ENCODE assay signal across 24 cellular contexts in genomic region chr2:56372071-56372656, GRCh38.
"Had no signal": no experiment of that assay in that cellular context is flagged by ENCODE, and none has a peak within 500 bp of the region (broad histone marks: within the 10 kb centered on the region; RNA-seq: fewer than 3 reads in every experiment).

No MANE protein-coding gene starts in this region.

- DNase-seq: activated B cell treated with CpG ODN at 0.5 μM for 24 hours; activated CD4-positive, alpha-beta T cell treated with anti-CD3 and anti-CD28 coated beads for 48 hours; activated CD8-positive, alpha-beta memory T cell treated with anti-CD3 and anti-CD28 coated beads, Interleukin-2, amount 50 U/mL, for 4 hours; activated CD8-positive, alpha-beta T cell treated with anti-CD3 and anti-CD28 coated beads, Interleukin-2, amount 10 ng/mL, durations not matched to agents 7 days and 5 days; activated effector memory CD4-positive, alpha-beta T cell treated with anti-CD3 and anti-CD28 coated beads, Interleukin-2, amount 50 U/mL, for 16 hours; activated T-cell treated with anti-CD3 and anti-CD28 coated beads, Interleukin-2, amount 50 U/mL, for 48 hours; effector CD4-positive, alpha-beta T cell; gastrocnemius medialis; heart left ventricle; immature natural killer cell; left colon; lower lobe of right lung; ovary; stimulated activated CD4-positive, alpha-beta T cell treated with anti-CD3 and anti-CD28 coated beads, Interleukin-1b, Interleukin-23, amount 100 ng/mL, for 48 hours; stomach; testis had no signal

- H3K4me1 ChIP-seq: gastrocnemius medialis, lower lobe of right lung, stomach, testis, upper lobe of left lung had no signal

- ATAC-seq: activated CD8-positive, alpha-beta T cell treated with anti-CD3 and anti-CD28 coated beads, Interleukin-2, amount 10 ng/mL, durations not matched to agents 7 days and 5 days; activated naive CD4-positive, alpha-beta T cell treated with anti-CD3 and anti-CD28 coated beads, Interleukin-2, amount 50 U/mL, for 72 hours; gastrocnemius medialis; heart left ventricle; left colon; lower lobe of right lung; sciatic nerve had no signal

- H3K27me3 Mint-ChIP-seq: activated B cell treated with CpG ODN at 0.5 μM for 24 hours; central memory CD8-positive, alpha-beta T cell had no signal

- H3K36me3 ChIP-seq: gastrocnemius medialis, heart left ventricle, lower lobe of right lung, ovary, stomach, upper lobe of left lung had no signal

- H3K9me3 Mint-ChIP-seq: neural crest cell had no signal

- H3K4me3 ChIP-seq: coronary artery, gastrocnemius medialis, heart left ventricle, lower lobe of right lung, ovary, stomach, testis, upper lobe of left lung had no signal

- H3K27me3 ChIP-seq: gastrocnemius medialis, heart left ventricle, ovary, stomach, testis, upper lobe of left lung had no signal

- FAIRE-seq: TTC549 had no signal

- H3K4me3 Mint-ChIP-seq: activated B cell treated with CpG ODN at 0.5 μM for 24 hours; activated CD8-positive, alpha-beta T cell treated with anti-CD3 and anti-CD28 coated beads, Interleukin-2, amount 10 ng/mL, durations not matched to agents 7 days and 5 days; central memory CD8-positive, alpha-beta T cell; immature natural killer cell; mesothelial cell of epicardium; neural crest cell had no signal

- H3K27ac ChIP-seq: coronary artery, gastrocnemius medialis, heart left ventricle, lower lobe of right lung, ovary, stomach, testis, upper lobe of left lung had no signal

- H3K9me3 ChIP-seq: gastrocnemius medialis, lower lobe of right lung, ovary, stomach, testis, upper lobe of left lung had no signal

- H3K27ac Mint-ChIP-seq: activated B cell treated with CpG ODN at 0.5 μM for 24 hours; activated CD8-positive, alpha-beta T cell treated with anti-CD3 and anti-CD28 coated beads, Interleukin-2, amount 10 ng/mL, durations not matched to agents 7 days and 5 days; activated naive CD4-positive, alpha-beta T cell treated with anti-CD3 and anti-CD28 coated beads, Interleukin-2, amount 50 U/mL, for 72 hours; immature natural killer cell; mesothelial cell of epicardium had no signal

- H3K4me1 Mint-ChIP-seq: activated B cell treated with CpG ODN at 0.5 μM for 24 hours; central memory CD8-positive, alpha-beta T cell; immature natural killer cell; neural crest cell had no signal

- H3K36me3 Mint-ChIP-seq: activated naive CD4-positive, alpha-beta T cell treated with anti-CD3 and anti-CD28 coated beads, Interleukin-2, amount 50 U/mL, for 72 hours; immature natural killer cell; mesothelial cell of epicardium had no signal
